8 cellular contexts compared by ENCODE assay signal in genomic region chr2:73927344-73927743, GRCh38. TPM values are rescaled to one million over a fixed set of nuclear protein-coding genes. Genes with fewer than 3 reads are reported as not detected.
DNase-seq lines count a peak whose midpoint lies in the region; ATAC-seq, FAIRE-seq and TF ChIP-seq lines count a peak whose summit lies in the region.

No MANE protein-coding gene starts in this region.

- TF ChIP-seq CTCF in K562 (IDR thresholded peaks at IDR 0.05 in 2 of 3, conservative IDR thresholded peaks at IDR 0.05 in 1 of 3; ENCODE audit: insufficient read depth in 2 of 3, low read depth in 1 of 3, low read length in 3 of 3) (no peak), lower lobe of right lung (IDR thresholded peaks at IDR 0.05) (no peak), tibial nerve (IDR thresholded peaks at IDR 0.05) (no peak)

- TF ChIP-seq EP300 in K562 (IDR thresholded peaks at IDR 0.05; ENCODE audit: low read length) (no peak), tibial nerve (IDR thresholded peaks at IDR 0.05) (no peak)

- peak overlapping the region; percentile 93 for H3K27ac ChIP-seq in K562 (ENCODE audit: extremely low read depth, low read depth, low read length)
- peak overlapping the region; percentile 99 for H3K27ac ChIP-seq in lower lobe of right lung
- H3K27ac ChIP-seq in tibial nerve, result peak overlapping the region; percentile 88 to 98 (median 95)

- intact Hi-C loops in K562 (cut with micrococcal nuclease) (loop anchor here (10.0 kb wide), 1 partner anchor 217 kb away; the partner anchor contains the start of gene BOLA3), lower lobe of right lung (cut with DNase I) (no loop called here)

- H3K4me1 Mint-ChIP-seq in activated T-cell treated with anti-CD3 and anti-CD28 coated beads, Interleukin-2, amount 50 U/mL, for 72 hours (ENCODE audit: low read depth), result peaks cover 67% of the 10 kb centered on the region

- TF ChIP-seq RAD21 in K562 (CRISPR knock-in tag; conservative IDR thresholded peaks at IDR 0.05 in 1 of 2, IDR thresholded peaks at IDR 0.05 in 1 of 2), result no peak

- peak overlapping the region; percentile 80 to 87 for H3K4me3 Mint-ChIP-seq in activated T-cell treated with anti-CD3 and anti-CD28 coated beads, Interleukin-2, amount 50 U/mL, for 72 hours

- H3K9me3 ChIP-seq in K562 (replicated peaks; ENCODE audit: control insufficient read depth, insufficient read depth, low read depth, low read length) (no peaks in the 10 kb centered on the region), lower lobe of right lung (no peaks in the 10 kb centered on the region), tibial nerve (no peaks in the 10 kb centered on the region)

- no peak for DNase-seq in activated T-cell treated with anti-CD3 and anti-CD28 coated beads, Interleukin-2, amount 50 U/mL, for 72 hours
- no peak for DNase-seq in activated T-cell treated with anti-CD3 and anti-CD28 coated beads, Interleukin-2, amount 50 U/mL, for 1 hour
- no peak for DNase-seq in K562 (ENCODE audit: extremely low read depth in 1 of 4, low spot score in 3 of 4)
- no peak for DNase-seq in lower lobe of right lung
- no peak for DNase-seq in tibial nerve (ENCODE audit: low spot score in 2 of 2)
- no peak for DNase-seq in NCI-H345 (lab: John Stamatoyannopoulos, UW)

- TSS peak; percentile 67 for BruUV-seq in K562 (replicated peaks; lab: Mats Ljungman, UMichigan)

- H3K79me2 ChIP-seq in K562 (ENCODE audit: control insufficient read depth, insufficient read depth, low read length), result peaks cover 55% of the 10 kb centered on the region

- TF ChIP-seq POLR2A in K562 (conservative IDR thresholded peaks at IDR 0.05) (no peak), tibial nerve (IDR thresholded peaks at IDR 0.05) (no peak)

- ATAC-seq in activated T-cell treated with anti-CD3 and anti-CD28 coated beads, Interleukin-2, amount 50 U/mL, for 72 hours (replicated peaks in 1 of 2), result no peak
- no peak for ATAC-seq in K562
- no peak for ATAC-seq in lower lobe of right lung
- ATAC-seq in HG02938 (IDR thresholded peaks at IDR 0.05; ENCODE audit: unreplicated experiment), result no peak
- no peak for ATAC-seq in HG02571 (IDR thresholded peaks at IDR 0.05; ENCODE audit: unreplicated experiment)

- H2AFZ ChIP-seq in K562 (ENCODE audit: low read depth, low read length), result no peak overlapping the region

- FAIRE-seq in K562 (lab: Jason Lieb, UNC), result no peak

- no peaks in the 10 kb centered on the region for H3K27me3 Mint-ChIP-seq in activated T-cell treated with anti-CD3 and anti-CD28 coated beads, Interleukin-2, amount 50 U/mL, for 72 hours (ENCODE audit: low read depth)

- peaks cover 20% of the 10 kb centered on the region; the same call in 1 of the 2 replicates for H4K20me1 ChIP-seq in K562 (replicated peaks; ENCODE audit: control insufficient read depth, insufficient read depth, low read length)

- peaks cover 37% of the 10 kb centered on the region; the same call in 2 of the 3 replicates for H3K36me3 ChIP-seq in K562 (ENCODE audit: control insufficient read depth, insufficient read depth, low read length)
- peaks cover 6% of the 10 kb centered on the region for H3K36me3 ChIP-seq in lower lobe of right lung
- H3K36me3 ChIP-seq in tibial nerve, result peaks cover 0 to 6% (median 0%) of the 10 kb centered on the region in 3 donors

- H3K9me1 ChIP-seq in K562 (ENCODE audit: control insufficient read depth, insufficient read depth, low read length), result no peaks in the 10 kb centered on the region

- peak overlapping the region; percentile 90 for H3K4me2 ChIP-seq in K562 (ENCODE audit: insufficient read depth, low read length)

- in situ Hi-C loops in K562 (cut with MboI), result no loop called here

- under 1% methylated on average over 6 of the region's 6 CpGs for WGBS in K562 (ENCODE audit: insufficient coverage, low coverage, missing lambda C conversion rate)
- whole genome bisulfite sequencing in tibial nerve, 2 donors, result 13 to 19% methylated on average over 6 of the region's 6 CpGs

- no peaks in the 10 kb centered on the region for H3K9me3 Mint-ChIP-seq in activated T-cell treated with anti-CD3 and anti-CD28 coated beads, Interleukin-2, amount 50 U/mL, for 72 hours

- peaks cover 3 to 7% of the 10 kb centered on the region in 2 donors for H3K36me3 Mint-ChIP-seq in activated T-cell treated with anti-CD3 and anti-CD28 coated beads, Interleukin-2, amount 50 U/mL, for 72 hours (ENCODE audit: insufficient read depth in 2 of 2)

- POLR2A ChIA-PET in K562 (lab: Yijun Ruan, JAX), result interaction anchor here (0.6 to 1.2 kb wide), 13 partner anchors 8 to 259 kb away, joined by 3 to 4 read pairs (median 3); no protein-coding TSS in a partner anchor

- peaks cover 14 to 30% of the 10 kb centered on the region in 2 experiments; a peak in 4 of 5 replicates for H3K4me1 ChIP-seq in K562 (replicated peaks in 1 of 2; ENCODE audit: control insufficient read depth in 2 of 2, insufficient read depth in 2 of 2, low read length in 2 of 2)
- H3K4me1 ChIP-seq in lower lobe of right lung, result peaks cover 44% of the 10 kb centered on the region
- H3K4me1 ChIP-seq in tibial nerve, result peaks cover 0 to 53% (median 25%) of the 10 kb centered on the region in 4 donors

- CTCF ChIA-PET in K562 (lab: Yijun Ruan, JAX; ENCODE audit: low intra/inter-chr PET ratio), result interaction anchor here (1.2 kb wide), 1 partner anchor 246 kb away, joined by 4 read pairs; no protein-coding TSS in a partner anchor

- H3K4me3 ChIP-seq in K562 (peak overlapping the region; percentile 81), lower lobe of right lung (peak overlapping the region; percentile 86), tibial nerve (peak overlapping the region; percentile 64 to 88 (median 74))

- peak overlapping the region; percentile 98 to 100 for H3K9ac ChIP-seq in K562 (ENCODE audit: insufficient read depth in 1 of 2, low read depth in 2 of 2, low read length in 2 of 2)

- H3K27ac Mint-ChIP-seq in activated T-cell treated with anti-CD3 and anti-CD28 coated beads, Interleukin-2, amount 50 U/mL, for 72 hours, result peak overlapping the region; percentile 83

- H3K27me3 ChIP-seq in K562 (ENCODE audit: control insufficient read depth in 2 of 2, insufficient read depth in 2 of 2, low read length in 2 of 2) (no peaks in the 10 kb centered on the region), lower lobe of right lung (ENCODE audit: low read depth) (no peaks in the 10 kb centered on the region), tibial nerve (no peaks in the 10 kb centered on the region)

RNA-seq across cellular contexts. Expression of gene DGUOK, which starts 0.7 kb away (rescaled TPM):
- total RNA-seq in activated T-cell treated with anti-CD3 and anti-CD28 coated beads, Interleukin-2, amount 50 U/mL, for 72 hours, result 100 to 1,000 TPM; 110 to 119 TPM
- 33.8 and 38.3 TPM in 2 replicates for total RNA-seq in K562 (2011; cell fraction: chromatin; rRNA removed; ENCODE audit: low replicate concordance)
- 33.5 and 37.1 TPM in 2 replicates for total RNA-seq in K562 (2011; cell fraction: nucleolus; rRNA removed)
- 36.7 and 58.4 TPM in 2 replicates for total RNA-seq in K562 (2011; cell fraction: nucleoplasm; rRNA removed)
- 67.0 and 68.4 TPM in 2 replicates for total RNA-seq in K562 (2014; rRNA removed)
- total RNA-seq in K562 (2014; rRNA removed; fragmentation: Illumina TruSeq; extraction: Trizol), result 79.0 and 87.6 TPM in 2 replicates
- total RNA-seq in K562 (2015; rRNA removed; fragmentation: Illumina TruSeq; extraction: Trizol), result 83.4 and 91.1 TPM in 2 replicates
- 91.7 and 92.5 TPM in 2 replicates for total RNA-seq in K562 (2021)
- polyA plus RNA-seq in K562 (2011; rRNA removed), result 129 and 170 TPM in 2 replicates
- polyA plus RNA-seq in K562 (2011; cell fraction: cytosol; rRNA removed), result 125 and 156 TPM in 2 replicates
- 64.6 and 74.4 TPM in 2 replicates for polyA plus RNA-seq in K562 (2011; cell fraction: nucleus; rRNA removed)
- 79.1 and 122 TPM in 2 replicates for polyA plus RNA-seq in K562 (2012)
- polyA plus RNA-seq in K562 (2014; fragmentation: Illumina TruSeq; extraction: Trizol), result 139 and 147 TPM in 2 replicates
- 100 to 1,000 TPM; 258 to 288 TPM for polyA plus RNA-seq in K562 (2014; fragmentation: Nextera tagmentation; extraction: Ambion mirVana)
- polyA plus RNA-seq in K562 (2014; rRNA removed), result 126 and 140 TPM in 2 replicates
- polyA minus RNA-seq in K562 (2011; rRNA and poly(A)+ RNA removed), result 33.3 and 40.1 TPM in 2 replicates
- 25.8 and 39.5 TPM in 2 replicates for polyA minus RNA-seq in K562 (2011; cell fraction: cytosol; rRNA and poly(A)+ RNA removed)
- 28.5 and 30.0 TPM in 2 replicates for polyA minus RNA-seq in K562 (2011; cell fraction: nucleus; rRNA and poly(A)+ RNA removed)
- 38.0 TPM for total RNA-seq in lower lobe of right lung
- total RNA-seq in tibial nerve, result 10 to 100 TPM; 36.9 to 63.9 (median 44.0) TPM

RNA-seq across cellular contexts. Expression of gene ACTG2, which starts 34.5 kb away (rescaled TPM):
- under 1 TPM in 1 of 2 donors, not detected in 1; 0.22 TPM for total RNA-seq in activated T-cell treated with anti-CD3 and anti-CD28 coated beads, Interleukin-2, amount 50 U/mL, for 72 hours
- total RNA-seq in K562 (2011; cell fraction: chromatin; rRNA removed; ENCODE audit: low replicate concordance), result not detected in 2 replicates
- total RNA-seq in K562 (2011; cell fraction: nucleolus; rRNA removed), result not detected in 2 replicates
- total RNA-seq in K562 (2011; cell fraction: nucleoplasm; rRNA removed), result not detected in 2 replicates
- not detected in 2 replicates for total RNA-seq in K562 (2014; rRNA removed)
- not detected in 2 replicates for total RNA-seq in K562 (2014; rRNA removed; fragmentation: Illumina TruSeq; extraction: Trizol)
- total RNA-seq in K562 (2015; rRNA removed; fragmentation: Illumina TruSeq; extraction: Trizol), result not detected in 2 replicates
- 0.60 and 0.67 TPM in 2 replicates for total RNA-seq in K562 (2021)
- polyA plus RNA-seq in K562 (2011; rRNA removed), result not detected in 2 replicates
- polyA plus RNA-seq in K562 (2011; cell fraction: cytosol; rRNA removed), result not detected in 2 replicates
- not detected in 2 replicates for polyA plus RNA-seq in K562 (2011; cell fraction: nucleus; rRNA removed)
- polyA plus RNA-seq in K562 (2012), result 0.22 and 0.39 TPM in 2 replicates
- not detected in 2 replicates for polyA plus RNA-seq in K562 (2014; fragmentation: Illumina TruSeq; extraction: Trizol)
- polyA plus RNA-seq in K562 (2014; fragmentation: Nextera tagmentation; extraction: Ambion mirVana), result under 1 TPM in 1 of 2 experiments, not detected in 1; 0.06 TPM
- polyA plus RNA-seq in K562 (2014; rRNA removed), result not detected in 2 replicates
- not detected in 2 replicates for polyA minus RNA-seq in K562 (2011; rRNA and poly(A)+ RNA removed)
- not detected in 2 replicates for polyA minus RNA-seq in K562 (2011; cell fraction: cytosol; rRNA and poly(A)+ RNA removed)
- polyA minus RNA-seq in K562 (2011; cell fraction: nucleus; rRNA and poly(A)+ RNA removed), result not detected in 2 replicates
- 22.2 TPM for total RNA-seq in lower lobe of right lung
- 10 to 100 TPM in 3 of 4 donors, 1 to 10 TPM in 1; 6.3 to 20.1 (median 16.8) TPM for total RNA-seq in tibial nerve

RNA-seq across cellular contexts. Expression of gene TET3, which starts 57.4 kb away (rescaled TPM):
- total RNA-seq in activated T-cell treated with anti-CD3 and anti-CD28 coated beads, Interleukin-2, amount 50 U/mL, for 72 hours, result 10 to 100 TPM; 18.6 to 19.7 TPM
- total RNA-seq in K562 (2011; cell fraction: chromatin; rRNA removed; ENCODE audit: low replicate concordance), result 24.7 and 26.6 TPM in 2 replicates
- 14.5 and 15.1 TPM in 2 replicates for total RNA-seq in K562 (2011; cell fraction: nucleolus; rRNA removed)
- 20.1 and 32.4 TPM in 2 replicates for total RNA-seq in K562 (2011; cell fraction: nucleoplasm; rRNA removed)
- total RNA-seq in K562 (2014; rRNA removed), result 4.9 and 7.1 TPM in 2 replicates
- 5.4 and 5.6 TPM in 2 replicates for total RNA-seq in K562 (2014; rRNA removed; fragmentation: Illumina TruSeq; extraction: Trizol)
- 6.3 and 6.4 TPM in 2 replicates for total RNA-seq in K562 (2015; rRNA removed; fragmentation: Illumina TruSeq; extraction: Trizol)
- total RNA-seq in K562 (2021), result 15.5 and 16.3 TPM in 2 replicates
- polyA plus RNA-seq in K562 (2011; rRNA removed), result 3.2 and 5.2 TPM in 2 replicates
- 3.0 and 3.4 TPM in 2 replicates for polyA plus RNA-seq in K562 (2011; cell fraction: cytosol; rRNA removed)
- 7.8 and 14.6 TPM in 2 replicates for polyA plus RNA-seq in K562 (2011; cell fraction: nucleus; rRNA removed)
- polyA plus RNA-seq in K562 (2012), result 6.3 and 6.6 TPM in 2 replicates
- 8.7 and 9.0 TPM in 2 replicates for polyA plus RNA-seq in K562 (2014; fragmentation: Illumina TruSeq; extraction: Trizol)
- under 1 TPM; 0.35 to 0.58 TPM for polyA plus RNA-seq in K562 (2014; fragmentation: Nextera tagmentation; extraction: Ambion mirVana)
- polyA plus RNA-seq in K562 (2014; rRNA removed), result 5.3 and 5.5 TPM in 2 replicates
- polyA minus RNA-seq in K562 (2011; rRNA and poly(A)+ RNA removed), result 6.5 and 10.2 TPM in 2 replicates
- 10.4 and 12.0 TPM in 2 replicates for polyA minus RNA-seq in K562 (2011; cell fraction: cytosol; rRNA and poly(A)+ RNA removed)
- 5.7 and 7.3 TPM in 2 replicates for polyA minus RNA-seq in K562 (2011; cell fraction: nucleus; rRNA and poly(A)+ RNA removed)
- total RNA-seq in lower lobe of right lung, result 21.5 TPM
- 10 to 100 TPM in 1 of 4 donors, 1 to 10 TPM in 3; 4.3 to 14.1 (median 6.6) TPM for total RNA-seq in tibial nerve

Comparison
In these comparisons a context has a peak if more than half of its experiments do, and no peak if none do; other contexts are left out.
1. RNA of gene ACTG2, which starts 34.5 kb away (total RNA-seq): 22.2 TPM in lower lobe of right lung (single experiment) and 6.3 to 20.1 TPM in tibial nerve; 0.22 TPM in activated T-cell treated with anti-CD3 and anti-CD28 coated beads, Interleukin-2, amount 50 U/mL, for 72 hours and 0.60 to 0.67 TPM in K562; every median in the first group is over 4 times any median in the second.
2. Peak in every context shown above with its lines, with median percentiles within 50 percentile points of each other: H3K27ac ChIP-seq and H3K4me3 ChIP-seq.